In the genomic region with DNA sequence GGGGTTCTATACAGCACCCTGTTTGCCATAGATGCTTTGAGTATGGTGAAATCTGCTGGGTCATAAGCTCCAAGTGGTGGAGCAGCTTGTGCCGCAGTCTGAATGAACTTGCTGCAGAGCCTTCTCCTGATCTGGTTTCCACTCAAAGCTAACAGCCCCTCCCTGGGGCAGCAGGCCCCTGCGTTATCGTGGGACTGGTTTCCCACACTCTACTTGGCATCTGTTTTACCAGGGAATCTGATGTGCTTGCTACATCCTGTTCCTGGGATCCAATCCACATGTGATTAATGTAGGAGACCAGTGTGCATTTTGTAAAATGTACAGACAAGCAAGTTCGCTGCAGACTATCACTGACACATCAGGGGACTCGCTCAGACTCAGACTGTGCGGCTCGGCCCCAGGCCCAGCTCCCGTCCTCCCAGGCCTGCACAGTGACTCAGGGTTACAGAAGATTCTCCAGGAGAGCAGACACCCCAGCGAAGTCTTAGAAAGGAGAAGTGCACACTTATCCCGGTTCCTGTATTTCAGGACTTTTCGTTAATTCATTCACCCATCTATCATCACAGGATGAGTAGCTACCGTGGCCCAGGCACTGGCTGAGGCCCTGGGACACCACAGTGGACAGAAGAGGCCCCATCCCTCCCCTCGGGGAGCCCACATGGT, we compare ENCODE assay signal across 13 cellular contexts.
"Had no signal": no experiment of that assay in that cellular context is flagged by ENCODE, and none has a peak within 500 bp of the region (broad histone marks: within the 10 kb centered on the region; RNA-seq: fewer than 3 reads in every experiment).

No MANE protein-coding gene starts in this region.

- H3K36me3 ChIP-seq: left lung, WERI-Rb-1 had no signal

- H3K9me3 ChIP-seq: left lung had no signal

- H3K27ac ChIP-seq: left lung, WERI-Rb-1 had no signal

- H3K27ac Mint-ChIP-seq: activated CD4-positive, alpha-beta T cell treated with anti-CD3 and anti-CD28 coated beads for 36 hours; activated CD8-positive, alpha-beta T cell treated with anti-CD3 and anti-CD28 coated beads, Interleukin-2, amount 10 ng/mL, durations not matched to agents 7 days and 5 days; activated naive CD4-positive, alpha-beta T cell treated with anti-CD3 and anti-CD28 coated beads, Interleukin-2, amount 50 U/mL, for 24 hours; memory B cell; nephron progenitor cell; stimulated activated naive CD8-positive, alpha-beta T cell treated with anti-CD3 and anti-CD28 coated beads, Interleukin-15, amount 100 ng/mL, for 72 hours had no signal

- H3K4me3 ChIP-seq: left lung had no signal

- H3K36me3 Mint-ChIP-seq: activated naive CD4-positive, alpha-beta T cell treated with anti-CD3 and anti-CD28 coated beads, Interleukin-2, amount 50 U/mL, for 24 hours; memory B cell had no signal

- DNase-seq: activated CD4-positive, alpha-beta T cell treated with anti-CD3 and anti-CD28 coated beads for 36 hours; activated CD8-positive, alpha-beta memory T cell treated with anti-CD3 and anti-CD28 coated beads, Interleukin-2, amount 50 U/mL, for 48 hours; activated CD8-positive, alpha-beta T cell treated with anti-CD3 and anti-CD28 coated beads, Interleukin-2, amount 10 ng/mL, durations not matched to agents 7 days and 5 days; amygdala; glutamatergic neuron; nephron progenitor cell; stimulated activated CD4-positive, alpha-beta T cell treated with anti-CD3 and anti-CD28 coated beads, Interleukin-4, amount 100 ng/mL, for 4 hours; stimulated activated naive CD8-positive, alpha-beta T cell treated with anti-CD3 and anti-CD28 coated beads, Interleukin-15, amount 100 ng/mL, for 72 hours; T-helper 1 cell; WERI-Rb-1 had no signal

- H3K9me3 Mint-ChIP-seq: activated naive CD4-positive, alpha-beta T cell treated with anti-CD3 and anti-CD28 coated beads, Interleukin-2, amount 50 U/mL, for 24 hours; memory B cell; nephron progenitor cell; stimulated activated naive CD8-positive, alpha-beta T cell treated with anti-CD3 and anti-CD28 coated beads, Interleukin-15, amount 100 ng/mL, for 72 hours had no signal

- H3K4me3 Mint-ChIP-seq: activated CD4-positive, alpha-beta T cell treated with anti-CD3 and anti-CD28 coated beads for 36 hours; activated CD8-positive, alpha-beta T cell treated with anti-CD3 and anti-CD28 coated beads, Interleukin-2, amount 10 ng/mL, durations not matched to agents 7 days and 5 days; activated naive CD4-positive, alpha-beta T cell treated with anti-CD3 and anti-CD28 coated beads, Interleukin-2, amount 50 U/mL, for 24 hours; memory B cell; nephron progenitor cell; stimulated activated naive CD8-positive, alpha-beta T cell treated with anti-CD3 and anti-CD28 coated beads, Interleukin-15, amount 100 ng/mL, for 72 hours had no signal
